ENCODE assay signal across 13 cellular contexts in the genomic region with DNA sequence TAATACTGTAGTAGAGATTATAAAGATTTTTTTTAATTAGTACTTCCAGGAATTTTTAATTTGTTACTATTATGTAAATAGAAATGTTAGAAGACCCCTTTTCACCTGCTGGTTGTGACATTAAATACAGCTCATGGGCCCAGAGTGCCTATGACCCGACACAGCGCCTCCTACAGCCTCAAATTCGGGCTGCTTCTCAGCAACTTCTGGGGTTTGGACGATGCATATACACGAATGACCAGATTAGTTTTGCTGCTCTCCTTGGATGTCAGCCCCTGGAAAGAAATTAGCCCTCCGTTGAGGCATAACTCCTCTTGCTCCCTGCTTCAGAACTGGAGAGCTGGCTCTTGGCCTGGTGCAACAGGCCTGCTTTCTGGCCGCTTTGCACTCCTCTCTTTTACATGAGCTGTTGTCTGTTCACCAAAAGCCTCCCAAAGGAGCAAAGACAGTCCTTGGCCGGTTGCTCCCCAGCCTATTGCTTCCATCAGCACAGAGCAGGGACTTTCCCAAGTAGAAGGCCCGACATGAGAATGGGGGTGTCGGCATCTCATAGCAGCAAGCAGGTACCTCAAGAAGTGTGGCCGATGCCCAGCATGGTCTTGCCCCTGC. TPM values are rescaled to one million over a fixed set of nuclear protein-coding genes. Genes with fewer than 3 reads are reported as not detected.
DNase-seq lines count a peak whose midpoint lies in the region; TF ChIP-seq lines count a peak whose summit lies in the region.
"Had no signal": no experiment of that assay in that cellular context is flagged by ENCODE, and none has a peak within 500 bp of the region (broad histone marks: within the 10 kb centered on the region; RNA-seq: fewer than 3 reads in every experiment).

No MANE protein-coding gene starts in this region.

- H3K9me2 ChIP-seq in Karpas-422 (replicated peaks; ENCODE audit: insufficient read depth, low read length) = no peaks in the 10 kb centered on the region

- no peaks in the 10 kb centered on the region for H3K9me3 Mint-ChIP-seq in activated naive CD4-positive, alpha-beta T cell treated with anti-CD3 and anti-CD28 coated beads for 36 hours
- no peaks in the 10 kb centered on the region for H3K9me3 Mint-ChIP-seq in activated CD4-positive, alpha-beta T cell treated with anti-CD3 and anti-CD28 coated beads, Interleukin-2, amount 10 ng/mL, durations not matched to agents 7 days and 5 days
- H3K9me3 Mint-ChIP-seq: naive thymus-derived CD8-positive, alpha-beta T cell had no signal

- H3K4me2 ChIP-seq in Karpas-422 (ENCODE audit: low read depth, low read length, poor library complexity, severe bottlenecking) = no peak overlapping the region

- intact Hi-C loops in A673 (cut with micrococcal nuclease; ENCODE audit: unreplicated experiment) = loop anchor here (10.0 kb wide), 1 partner anchor 170 kb away; no protein-coding TSS in a partner anchor
- intact Hi-C loops in activated naive CD4-positive, alpha-beta T cell treated with anti-CD3 and anti-CD28 coated beads for 36 hours (cut with micrococcal nuclease) = no loop called here

- no peaks in the 10 kb centered on the region for H3K36me3 ChIP-seq in A673 (ENCODE audit: insufficient read depth, low read length, poor library complexity, severe bottlenecking)
- no peaks in the 10 kb centered on the region for H3K36me3 ChIP-seq in Karpas-422 (ENCODE audit: insufficient read depth, low read length)
- H3K36me3 ChIP-seq: upper lobe of right lung had no signal

- no peaks in the 10 kb centered on the region for H3K4me1 Mint-ChIP-seq in activated naive CD4-positive, alpha-beta T cell treated with anti-CD3 and anti-CD28 coated beads for 36 hours (ENCODE audit: low read depth)
- no peaks in the 10 kb centered on the region for H3K4me1 Mint-ChIP-seq in activated CD4-positive, alpha-beta T cell treated with anti-CD3 and anti-CD28 coated beads, Interleukin-2, amount 10 ng/mL, durations not matched to agents 7 days and 5 days
- H3K4me1 Mint-ChIP-seq: naive thymus-derived CD8-positive, alpha-beta T cell had no signal

- TF ChIP-seq CTCF in A673 (conservative IDR thresholded peaks at IDR 0.05; ENCODE audit: low read depth, low read length) (peak; percentile 48), epithelial cell of proximal tubule (conservative IDR thresholded peaks at IDR 0.05; ENCODE audit: low read depth, low read length) (peak; percentile 7)

- CTCF ChIA-PET in A673 (lab: Charles Lee) = no interaction called here
- CTCF ChIA-PET in activated naive CD4-positive, alpha-beta T cell treated with anti-CD3 and anti-CD28 coated beads for 36 hours (lab: Charles Lee) = interaction anchor here (0.5 kb wide), 1 partner anchor 627 kb away, joined by 3 read pairs; no protein-coding TSS in a partner anchor
- CTCF ChIA-PET in activated CD4-positive, alpha-beta T cell treated with anti-CD3 and anti-CD28 coated beads, Interleukin-2, amount 10 ng/mL, durations not matched to agents 7 days and 5 days (lab: Charles Lee) = no interaction called here

- H3K27me3 Mint-ChIP-seq in activated naive CD4-positive, alpha-beta T cell treated with anti-CD3 and anti-CD28 coated beads for 36 hours (ENCODE audit: low read depth) = no peaks in the 10 kb centered on the region
- peaks cover 7% of the 10 kb centered on the region for H3K27me3 Mint-ChIP-seq in activated CD4-positive, alpha-beta T cell treated with anti-CD3 and anti-CD28 coated beads, Interleukin-2, amount 10 ng/mL, durations not matched to agents 7 days and 5 days
- H3K27me3 Mint-ChIP-seq: activated naive CD8-positive, alpha-beta T cell had no signal

- POLR2A ChIA-PET in A673 (lab: Charles Lee; ENCODE audit: low non-redundant PET) = no interaction called here
- POLR2A ChIA-PET in activated CD4-positive, alpha-beta T cell treated with anti-CD3 and anti-CD28 coated beads, Interleukin-2, amount 10 ng/mL, durations not matched to agents 7 days and 5 days (lab: Charles Lee) = no interaction called here

- no peaks in the 10 kb centered on the region for H4K20me1 ChIP-seq in Karpas-422 (ENCODE audit: insufficient read depth, low read depth, low read length)

- H2AFZ ChIP-seq in Karpas-422 (ENCODE audit: low read length) = no peak overlapping the region

- H3K4me3 ChIP-seq in A673 (ENCODE audit: low read depth, low read length, poor library complexity, severe bottlenecking) = no peak overlapping the region
- H3K4me3 ChIP-seq in Karpas-422 (ENCODE audit: low read length) = no peak overlapping the region
- H3K4me3 ChIP-seq in epithelial cell of proximal tubule (ENCODE audit: low read depth, low read length) = no peak overlapping the region
- H3K4me3 ChIP-seq: upper lobe of right lung had no signal

- H3K27ac Mint-ChIP-seq in activated naive CD4-positive, alpha-beta T cell treated with anti-CD3 and anti-CD28 coated beads for 36 hours = no peak overlapping the region
- H3K27ac Mint-ChIP-seq in activated CD4-positive, alpha-beta T cell treated with anti-CD3 and anti-CD28 coated beads, Interleukin-2, amount 10 ng/mL, durations not matched to agents 7 days and 5 days = no peak overlapping the region
- H3K27ac Mint-ChIP-seq: activated naive CD8-positive, alpha-beta T cell; naive thymus-derived CD8-positive, alpha-beta T cell had no signal

- no peak overlapping the region for H3K4me3 Mint-ChIP-seq in activated naive CD4-positive, alpha-beta T cell treated with anti-CD3 and anti-CD28 coated beads for 36 hours
- H3K4me3 Mint-ChIP-seq in activated CD4-positive, alpha-beta T cell treated with anti-CD3 and anti-CD28 coated beads, Interleukin-2, amount 10 ng/mL, durations not matched to agents 7 days and 5 days = no peak overlapping the region
- H3K4me3 Mint-ChIP-seq: activated naive CD8-positive, alpha-beta T cell; naive thymus-derived CD8-positive, alpha-beta T cell had no signal

- BruUV-seq in A673 (replicated peaks; lab: Mats Ljungman, UMichigan) = no TSS peak

- H3K9me3 ChIP-seq in A673 (ENCODE audit: low read depth, low read length, poor library complexity, severe bottlenecking) = no peaks in the 10 kb centered on the region
- no peaks in the 10 kb centered on the region for H3K9me3 ChIP-seq in Karpas-422 (ENCODE audit: low read length)
- H3K9me3 ChIP-seq: upper lobe of right lung had no signal

- no peaks in the 10 kb centered on the region for H3K79me2 ChIP-seq in Karpas-422 (ENCODE audit: low read length)

- H3K4me1 ChIP-seq in A673 (ENCODE audit: insufficient read depth, low read length, poor library complexity, severe bottlenecking) (no peaks in the 10 kb centered on the region), Karpas-422 (ENCODE audit: low read length) (no peaks in the 10 kb centered on the region)

- no peak overlapping the region for H3K9ac ChIP-seq in Karpas-422 (ENCODE audit: low read length)

- DNase-seq in A673 (ENCODE audit: low spot score) (no peak), Karpas-422 (peak; percentile 52), epithelial cell of proximal tubule (ENCODE audit: low read depth) (no peak), mucosa of gallbladder (ENCODE audit: low spot score) (peak; percentile 14), NCI-H526 treated with DMSO at 0.1 percent for 48 hours (lab: John Stamatoyannopoulos, UW) (no peak)
- DNase-seq in activated CD4-positive, alpha-beta T cell treated with anti-CD3 and anti-CD28 coated beads for 48 hours = no peak
- DNase-seq in activated naive CD4-positive, alpha-beta T cell treated with anti-CD3 and anti-CD28 coated beads for 36 hours = no peak
- no peak for DNase-seq in activated CD4-positive, alpha-beta T cell treated with anti-CD3 and anti-CD28 coated beads, Interleukin-2, amount 10 ng/mL, durations not matched to agents 7 days and 5 days
- DNase-seq: naive thymus-derived CD8-positive, alpha-beta T cell; NCI-H1417 treated with DMSO at 0.1 percent for 48 hours; NCI-H524; upper lobe of right lung had no signal

- no peaks in the 10 kb centered on the region for H3K36me3 Mint-ChIP-seq in activated naive CD4-positive, alpha-beta T cell treated with anti-CD3 and anti-CD28 coated beads for 36 hours (ENCODE audit: low read depth)
- no peaks in the 10 kb centered on the region for H3K36me3 Mint-ChIP-seq in activated CD4-positive, alpha-beta T cell treated with anti-CD3 and anti-CD28 coated beads, Interleukin-2, amount 10 ng/mL, durations not matched to agents 7 days and 5 days (ENCODE audit: low read depth)
- H3K36me3 Mint-ChIP-seq: activated naive CD8-positive, alpha-beta T cell; naive thymus-derived CD8-positive, alpha-beta T cell had no signal

- H3K27ac ChIP-seq in A673 (ENCODE audit: low read depth, low read length, poor library complexity, severe bottlenecking) = no peak overlapping the region
- no peak overlapping the region for H3K27ac ChIP-seq in Karpas-422 (ENCODE audit: low read length)
- H3K27ac ChIP-seq: upper lobe of right lung had no signal

- H3K27me3 ChIP-seq in A673 (replicated peaks; ENCODE audit: insufficient read depth, low read depth, low read length, poor library complexity) = peaks cover 10% of the 10 kb centered on the region
- H3K27me3 ChIP-seq in Karpas-422 (ENCODE audit: low read length) = no peaks in the 10 kb centered on the region
- H3K27me3 ChIP-seq: upper lobe of right lung had no signal

RNA-seq across cellular contexts. Expression of a gene that starts 3.3 kb away (rescaled TPM):
- total RNA-seq in A673 (2021) (0.19 and 0.52 TPM in 2 replicates), epithelial cell of proximal tubule (0.22 and 0.23 TPM in 2 replicates), mucosa of gallbladder (0.92 TPM)
- total RNA-seq in Karpas-422 (2014; rRNA removed; shearing (Covaris generic); ENCODE audit: low replicate concordance) = not detected in 2 replicates
- under 1 TPM; 0.07 to 0.12 TPM for total RNA-seq in activated naive CD4-positive, alpha-beta T cell treated with anti-CD3 and anti-CD28 coated beads for 36 hours
- under 1 TPM; 0.25 TPM for total RNA-seq in activated CD4-positive, alpha-beta T cell treated with anti-CD3 and anti-CD28 coated beads, Interleukin-2, amount 10 ng/mL, durations not matched to agents 7 days and 5 days

Comparison
In these comparisons a context has a peak if more than half of its experiments do, and no peak if none do; other contexts are left out.
1. DNase-seq: peak in Karpas-422 (single experiment) and mucosa of gallbladder (single experiment); none in A673 (single experiment), epithelial cell of proximal tubule (single experiment), activated CD4-positive, alpha-beta T cell treated with anti-CD3 and anti-CD28 coated beads for 48 hours (single experiment), activated naive CD4-positive, alpha-beta T cell treated with anti-CD3 and anti-CD28 coated beads for 36 hours (single experiment), NCI-H526 treated with DMSO at 0.1 percent for 48 hours (single experiment) and activated CD4-positive, alpha-beta T cell treated with anti-CD3 and anti-CD28 coated beads, Interleukin-2, amount 10 ng/mL, durations not matched to agents 7 days and 5 days (single experiment).